In the genomic region with DNA sequence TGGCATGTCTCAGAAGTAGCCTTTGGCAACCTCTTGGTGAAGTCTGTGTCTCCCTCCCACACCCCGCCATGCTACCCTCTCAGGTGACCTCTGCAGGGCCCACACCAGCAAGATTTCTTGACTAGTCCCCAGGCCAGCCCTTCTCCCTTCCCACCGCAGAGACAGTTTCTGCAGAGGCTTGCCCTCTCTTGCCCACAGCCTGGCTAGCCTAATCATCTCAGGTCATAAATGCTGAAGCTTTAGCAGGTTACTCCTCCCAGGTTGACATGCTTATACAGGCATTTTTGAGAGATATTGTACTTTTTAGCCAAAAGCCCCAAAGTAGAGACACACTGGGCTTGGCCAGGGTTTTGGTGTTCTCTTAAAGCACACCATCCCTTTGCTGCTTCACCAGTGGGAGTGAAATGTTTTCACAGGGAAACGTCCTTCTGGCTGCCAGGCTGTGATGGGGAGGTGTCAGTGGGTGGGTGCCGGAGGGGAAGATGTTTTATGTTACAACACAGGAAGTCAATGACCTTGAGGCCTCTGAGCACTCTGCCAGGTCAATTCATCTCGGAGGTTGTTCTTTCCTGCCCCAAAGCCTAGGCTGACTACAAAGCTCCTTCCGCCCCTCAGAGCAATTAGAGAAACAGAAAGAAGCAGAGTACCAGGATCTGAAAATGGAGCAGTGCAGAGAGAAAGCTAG, we compare ENCODE assay signal across 27 cellular contexts. TPM values are rescaled to one million over a fixed set of nuclear protein-coding genes. Genes with fewer than 3 reads are reported as not detected.
A peak's percentile ranks its signal among the peaks of the same experiment; 100 is the strongest.
DNase-seq lines count a peak whose midpoint lies in the region; ATAC-seq, FAIRE-seq and TF ChIP-seq lines count a peak whose summit lies in the region.
"Had no signal": no experiment of that assay in that cellular context is flagged by ENCODE, and none has a peak within 500 bp of the region (broad histone marks: within the 10 kb centered on the region; RNA-seq: fewer than 3 reads in every experiment).

No MANE protein-coding gene starts in this region.

- H3K36me3 ChIP-seq in keratinocyte (ENCODE audit: control insufficient read depth in 2 of 2, extremely low read depth in 1 of 2, insufficient read depth in 2 of 2, low read length in 2 of 2) = no peaks in the 10 kb centered on the region
- H3K36me3 ChIP-seq: gastroesophageal sphincter had no signal

- no peaks in the 10 kb centered on the region for H3K79me2 ChIP-seq in keratinocyte (ENCODE audit: control insufficient read depth, insufficient read depth, low read length)

- no peak overlapping the region for H3K4me3 Mint-ChIP-seq in WTC11
- peak overlapping the region in 1 of 10 donors; percentile 12 for H3K4me3 Mint-ChIP-seq in naive thymus-derived CD8-positive, alpha-beta T cell
- H3K4me3 Mint-ChIP-seq: activated naive CD4-positive, alpha-beta T cell treated with anti-CD3 and anti-CD28 coated beads for 36 hours; activated T-cell treated with anti-CD3 and anti-CD28 coated beads, Interleukin-2, amount 50 U/mL, for 72 hours had no signal

- peak; percentile 79 for FAIRE-seq in keratinocyte (lab: Jason Lieb, UNC)
- FAIRE-seq: D721Med, HTR-8/SVneo, small intestine had no signal

- peaks cover 36% of the 10 kb centered on the region for H3K4me1 Mint-ChIP-seq in WTC11
- H3K4me1 Mint-ChIP-seq in naive thymus-derived CD8-positive, alpha-beta T cell = peaks cover 0 to 5% (median 2%) of the 10 kb centered on the region in 4 donors

- H3K27ac Mint-ChIP-seq in WTC11 = peak overlapping the region; percentile 39
- peak overlapping the region in 3 of 10 donors; percentile 43 to 69 (median 58) for H3K27ac Mint-ChIP-seq in naive thymus-derived CD8-positive, alpha-beta T cell
- H3K27ac Mint-ChIP-seq: activated naive CD4-positive, alpha-beta T cell treated with anti-CD3 and anti-CD28 coated beads for 36 hours; activated T-cell treated with anti-CD3 and anti-CD28 coated beads, Interleukin-2, amount 50 U/mL, for 72 hours had no signal

- H3K9ac ChIP-seq in keratinocyte (ENCODE audit: control insufficient read depth, extremely low read depth, insufficient read depth, low read length) = peak overlapping the region; percentile 41

- H3K4me3 ChIP-seq in GM12865 (ENCODE audit: low read depth, low read length) (no peak overlapping the region), keratinocyte (ENCODE audit: control insufficient read depth in 2 of 3, extremely low read depth in 1 of 3, insufficient read depth in 2 of 3, low read depth in 1 of 3, low read length in 3 of 3) (peak overlapping the region in 2 of 3 experiments; percentile 51 to 54)
- no peak overlapping the region for H3K4me3 ChIP-seq in Jurkat, Clone E6-1 (ENCODE audit: low read length)
- H3K4me3 ChIP-seq: gastroesophageal sphincter had no signal

- H3K9me1 ChIP-seq in keratinocyte (ENCODE audit: control insufficient read depth, extremely low read depth, insufficient read depth, low read length) = no peaks in the 10 kb centered on the region

- peak overlapping the region; percentile 89 for H2AFZ ChIP-seq in keratinocyte (ENCODE audit: control insufficient read depth, low read length)

- H3K27me3 Mint-ChIP-seq in WTC11 (ENCODE audit: low read depth) = no peaks in the 10 kb centered on the region
- peaks cover 6 to 27% (median 12%) of the 10 kb centered on the region in 5 donors for H3K27me3 Mint-ChIP-seq in naive thymus-derived CD8-positive, alpha-beta T cell

- POLR2A ChIA-PET in WTC11 (lab: Charles Lee) = interaction anchor here (0.8 kb wide), 1 partner anchor 13 kb away, joined by 3 read pairs; no protein-coding TSS in a partner anchor
- POLR2A ChIA-PET in naive thymus-derived CD8-positive, alpha-beta T cell (lab: Charles Lee) = no interaction called here

- H3K27ac ChIP-seq in keratinocyte (ENCODE audit: control insufficient read depth, insufficient read depth, low read length) = no peak overlapping the region
- H3K27ac ChIP-seq: gastroesophageal sphincter had no signal

- peaks cover 8% of the 10 kb centered on the region for H3K36me3 Mint-ChIP-seq in WTC11
- peaks cover under 1 to 7% (median 4%) of the 10 kb centered on the region in 3 donors for H3K36me3 Mint-ChIP-seq in naive thymus-derived CD8-positive, alpha-beta T cell

- peaks cover 14% of the 10 kb centered on the region for H3K4me1 ChIP-seq in keratinocyte (ENCODE audit: control insufficient read depth, extremely low read depth, insufficient read depth, low read length)

- no peaks in the 10 kb centered on the region for H3K27me3 ChIP-seq in keratinocyte (ENCODE audit: control insufficient read depth, extremely low read depth, insufficient read depth, low read length)
- H3K27me3 ChIP-seq: gastroesophageal sphincter had no signal

- peak overlapping the region; percentile 82 for H3K4me2 ChIP-seq in keratinocyte (ENCODE audit: control insufficient read depth, extremely low read depth, insufficient read depth, low read depth, low read length)

- CTCF ChIA-PET in WTC11 (lab: Charles Lee) = interaction anchor here (0.7 kb wide), 1 partner anchor 21 kb away, joined by 5 read pairs; no protein-coding TSS in a partner anchor

- H3K9me3 ChIP-seq in keratinocyte (ENCODE audit: control insufficient read depth, low read depth, low read length) = no peaks in the 10 kb centered on the region
- H3K9me3 ChIP-seq: gastroesophageal sphincter had no signal

- TF ChIP-seq CTCF in GM12865 (IDR thresholded peaks at IDR 0.05; ENCODE audit: insufficient read depth, low read depth, low read length, missing control alignments) (no peak), WTC11 (IDR thresholded peaks at IDR 0.05) (no peak), keratinocyte (optimal IDR thresholded peaks at IDR 0.05 in 1 of 3, IDR thresholded peaks at IDR 0.05 in 1 of 3, conservative IDR thresholded peaks at IDR 0.05 in 1 of 3; ENCODE audit: extremely low read depth in 1 of 3, insufficient read depth in 2 of 3, low read length in 3 of 3) (no peak)

- dilution Hi-C loops in keratinocyte (cut with MboI; ENCODE audit: extremely low pct_ligation_motif_present, low sequenced_read_pairs) = no loop called here

- peaks cover 4% of the 10 kb centered on the region for H3K9me3 Mint-ChIP-seq in WTC11
- H3K9me3 Mint-ChIP-seq in naive thymus-derived CD8-positive, alpha-beta T cell = peaks cover 2 to 10% (median 5%) of the 10 kb centered on the region in 9 donors

- no peaks in the 10 kb centered on the region for H4K20me1 ChIP-seq in keratinocyte (ENCODE audit: control insufficient read depth, extremely low read depth, insufficient read depth, low read length)

- peak; percentile 44 for DNase-seq in GM12865 (ENCODE audit: low read depth)
- DNase-seq in Jurkat, Clone E6-1 (ENCODE audit: low read depth, low spot score) = peak; percentile 39
- no peak for DNase-seq in WTC11 (ENCODE audit: low spot score)
- DNase-seq in keratinocyte (ENCODE audit: low read depth, low spot score) = no peak
- no peak for DNase-seq in DMS153 (lab: John Stamatoyannopoulos, UW)
- no peak for DNase-seq in NAMALWA (ENCODE audit: low spot score)
- no peak for DNase-seq in naive thymus-derived CD8-positive, alpha-beta T cell
- DNase-seq: activated naive CD4-positive, alpha-beta T cell treated with anti-CD3 and anti-CD28 coated beads for 36 hours; aorta; C1 segment of cervical spinal cord; hypothalamus; NCI-H1436 treated with DMSO at 0.1 percent for 48 hours; NCI-H2171; NCI-H526 treated with DMSO at 0.1 percent for 48 hours; nucleus accumbens; small intestine; stimulated activated CD4-positive, alpha-beta T cell treated with anti-CD3 and anti-CD28 coated beads, Interleukin-4, amount 100 ng/mL, for 1 hour; stimulated activated naive CD4-positive, alpha-beta T cell; T1000 had no signal

- ATAC-seq in WTC11 (peak; percentile 43; the same call in 1 of the 2 replicates), HG02610 (IDR thresholded peaks at IDR 0.05; ENCODE audit: unreplicated experiment) (no peak)
- ATAC-seq in naive thymus-derived CD8-positive, alpha-beta T cell = no peak
- ATAC-seq: activated CD4-positive, CD25-positive, alpha-beta regulatory T cell treated with anti-CD3 and anti-CD28 coated beads, Interleukin-2, amount 50 U/mL, for 24 hours; activated T-cell treated with anti-CD3 and anti-CD28 coated beads, Interleukin-2, amount 50 U/mL, for 72 hours; gastroesophageal sphincter had no signal

RNA-seq across cellular contexts. Expression of gene STYXL2, which starts 58.5 kb away (rescaled TPM):
- polyA plus RNA-seq in Jurkat, Clone E6-1 (2012; ENCODE audit: insufficient read depth, insufficient read length) = 0.21 TPM
- total RNA-seq in WTC11 (2021) = 0.14 to 0.59 TPM (median 0.57 TPM) in 3 replicates
- not detected in 3 replicates for polyA plus RNA-seq in keratinocyte
- not detected for polyA plus RNA-seq in keratinocyte (2011; ENCODE audit: low read depth)
- not detected in 2 replicates for polyA plus RNA-seq in keratinocyte (2011; cell fraction: cytosol; rRNA removed)
- not detected in 2 replicates for polyA plus RNA-seq in keratinocyte (2011; cell fraction: nucleus; rRNA removed)
- not detected in 2 replicates for polyA plus RNA-seq in keratinocyte (2012; ENCODE audit: low replicate concordance)
- not detected in 3 replicates for polyA minus RNA-seq in keratinocyte
- polyA minus RNA-seq in keratinocyte (2011; cell fraction: cytosol; rRNA and poly(A)+ RNA removed) = not detected
- polyA minus RNA-seq in keratinocyte (2011; cell fraction: nucleus; rRNA and poly(A)+ RNA removed) = not detected in 2 replicates
- total RNA-seq in naive thymus-derived CD8-positive, alpha-beta T cell = not detected
- not detected for polyA plus RNA-seq in naive thymus-derived CD8-positive, alpha-beta T cell
- total RNA-seq: activated naive CD4-positive, alpha-beta T cell treated with anti-CD3 and anti-CD28 coated beads for 36 hours had no signal
- polyA plus RNA-seq: AG04450, liver had no signal

Comparison
In these comparisons a context has a peak if more than half of its experiments do, and no peak if none do; other contexts are left out.
1. DNase-seq: peak in GM12865 (single experiment) and Jurkat, Clone E6-1 (single experiment); none in WTC11 (single experiment), keratinocyte (single experiment), DMS153 (single experiment), NAMALWA (single experiment) and naive thymus-derived CD8-positive, alpha-beta T cell (0 of 10).
2. H3K4me3 ChIP-seq: peak in keratinocyte (2 of 3); none in GM12865 (single experiment) and Jurkat, Clone E6-1 (single experiment).